In genomic region chr2:83764447-83765005, GRCh38 we compare ENCODE assay signal across 21 cellular contexts.
"Had no signal": no experiment of that assay in that cellular context is flagged by ENCODE, and none has a peak within 500 bp of the region (broad histone marks: within the 10 kb centered on the region; RNA-seq: fewer than 3 reads in every experiment).

No MANE protein-coding gene starts in this region.

- DNase-seq: cortex of kidney; effector CD8-positive, alpha-beta T cell; effector memory CD8-positive, alpha-beta T cell; endodermal cell; erythroblast; foreskin keratinocyte; heart left ventricle; hypothalamus; immature natural killer cell; islet precursor cell; kidney; kidney glomerular epithelial cell; left lung; left ventricle myocardium superior; lower lobe of right lung; mesenchymal stem cell; naive thymus-derived CD4-positive, alpha-beta T cell had no signal

- H3K27me3 ChIP-seq: esophagus muscularis mucosa, foreskin keratinocyte, gastroesophageal sphincter, heart left ventricle, hepatocyte, left lung had no signal

- H3K27ac ChIP-seq: epithelial cell of prostate, esophagus muscularis mucosa, foreskin keratinocyte, gastroesophageal sphincter, heart left ventricle, hepatocyte, left lung, lower lobe of right lung had no signal

- ATAC-seq: effector memory CD8-positive, alpha-beta T cell; foreskin keratinocyte; gastroesophageal sphincter; heart left ventricle; left lung; left ventricle myocardium superior; lower lobe of right lung; naive thymus-derived CD4-positive, alpha-beta T cell had no signal

- H3K4me1 ChIP-seq: esophagus muscularis mucosa, foreskin keratinocyte, gastroesophageal sphincter, heart left ventricle, left lung, lower lobe of right lung had no signal

- H3K36me3 ChIP-seq: esophagus muscularis mucosa, gastroesophageal sphincter, heart left ventricle, left lung, lower lobe of right lung had no signal

- H3K4me3 ChIP-seq: esophagus muscularis mucosa, gastroesophageal sphincter, heart left ventricle, hepatocyte, left lung, lower lobe of right lung had no signal
